Comparison of ENCODE assay signal across 7 cellular contexts in genomic region chr6:158169634-158170033, GRCh38. TPM values are rescaled to one million over a fixed set of nuclear protein-coding genes. Genes with fewer than 3 reads are reported as not detected.
DNase-seq lines count a peak whose midpoint lies in the region; ATAC-seq, FAIRE-seq and TF ChIP-seq lines count a peak whose summit lies in the region.
"Not testable (repeated sequence)": the region's sequence is repeated elsewhere in the genome, so short reads cannot be mapped to it uniquely, and the experiment has no call there.

No MANE protein-coding gene starts in this region.

- H3K36me3 ChIP-seq in GM23248 (ENCODE audit: low read depth); RWPE2 (ENCODE audit: low read depth); body of pancreas (replicated peaks in 1 of 2; ENCODE audit: insufficient read depth in 1 of 2, low read depth in 2 of 2); left ventricle myocardium inferior; trophoblast cell (ENCODE audit: control insufficient read depth in 1 of 2, insufficient read depth in 2 of 2, low read length in 2 of 2); subcutaneous abdominal adipose tissue (ENCODE audit: control insufficient read depth in 5 of 5, insufficient read depth in 5 of 5, low read length in 5 of 5): not testable (repeated sequence)

- H3K4ac ChIP-seq in trophoblast cell (ENCODE audit: low read depth, low read length), result not testable (repeated sequence)

- H3K79me2 ChIP-seq in GM23248 (ENCODE audit: insufficient read depth), result peaks cover 46% of the 10 kb centered on the region
- H3K79me2 ChIP-seq in trophoblast cell (ENCODE audit: control insufficient read depth, insufficient read depth, low read length, poor library complexity), result not testable (repeated sequence)

- H4K8ac ChIP-seq in trophoblast cell (ENCODE audit: low read depth, low read length), result not testable (repeated sequence)

- H3K18ac ChIP-seq in trophoblast cell (ENCODE audit: low read length), result not testable (repeated sequence)

- TF ChIP-seq POLR2A in body of pancreas (IDR thresholded peaks at IDR 0.05), result not testable (repeated sequence)

- not testable (repeated sequence) for H3K27me3 ChIP-seq in GM23248 (replicated peaks; ENCODE audit: insufficient read depth); RWPE2 (ENCODE audit: insufficient read depth, poor library complexity, severe bottlenecking); body of pancreas; left ventricle myocardium inferior (ENCODE audit: low read depth); trophoblast cell (ENCODE audit: insufficient read depth, low read length); subcutaneous abdominal adipose tissue (ENCODE audit: control insufficient read depth in 5 of 5, insufficient read depth in 4 of 5, low read length in 5 of 5)

- ATAC-seq in RWPE2 (ENCODE audit: low read depth); body of pancreas: not testable (repeated sequence)

- intact Hi-C loops in body of pancreas (cut with DNase I); left ventricle myocardium inferior (cut with micrococcal nuclease): not testable (repeated sequence)

- peak; percentile 98 for FAIRE-seq in endometrium (lab: Jason Lieb, UNC)

- H3K4me1 ChIP-seq in GM23248 (ENCODE audit: insufficient read depth) (peaks cover 36% of the 10 kb centered on the region), RWPE2 (ENCODE audit: insufficient read depth, poor library complexity, severe bottlenecking) (peaks cover 14% of the 10 kb centered on the region), body of pancreas (peaks cover 27% of the 10 kb centered on the region), left ventricle myocardium inferior (peaks cover 36% of the 10 kb centered on the region), subcutaneous abdominal adipose tissue (ENCODE audit: control insufficient read depth in 5 of 5, insufficient read depth in 5 of 5, low read length in 5 of 5) (peaks cover 0 to 31% (median 26%) of the 10 kb centered on the region in 5 donors)
- not testable (repeated sequence) for H3K4me1 ChIP-seq in trophoblast cell (ENCODE audit: control insufficient read depth in 1 of 2, insufficient read depth in 2 of 2, low read length in 2 of 2)

- peaks cover 16% of the 10 kb centered on the region for H3K79me1 ChIP-seq in trophoblast cell (ENCODE audit: low read length)

- H2AK5ac ChIP-seq in trophoblast cell (ENCODE audit: low read length), result peak overlapping the region; percentile 74

- H3K23ac ChIP-seq in trophoblast cell (ENCODE audit: low read length), result not testable (repeated sequence)

- H3K4me3 ChIP-seq in GM23248, result peak overlapping the region; percentile 45
- H3K4me3 ChIP-seq in RWPE2 (ENCODE audit: severe bottlenecking); body of pancreas; left ventricle myocardium inferior; trophoblast cell (ENCODE audit: low read depth, low read length); subcutaneous abdominal adipose tissue (ENCODE audit: low read depth in 1 of 5, low read length in 5 of 5): not testable (repeated sequence)

- TF ChIP-seq CTCF in RWPE2 (IDR thresholded peaks at IDR 0.05; ENCODE audit: poor library complexity, severe bottlenecking); body of pancreas (IDR thresholded peaks at IDR 0.05); left ventricle myocardium inferior (IDR thresholded peaks at IDR 0.05; ENCODE audit: borderline replicate concordance): not testable (repeated sequence)

- not testable (repeated sequence) for DNase-seq in GM23248; RWPE2 (ENCODE audit: low spot score); body of pancreas; left ventricle myocardium inferior; trophoblast cell

- in situ Hi-C loops in GM23248 (cut with MboI), result not testable (repeated sequence)

- H4K20me1 ChIP-seq in GM23248 (ENCODE audit: insufficient read depth), result not testable (repeated sequence)

- peaks cover 45% of the 10 kb centered on the region for H3F3A ChIP-seq in GM23248 (ENCODE audit: insufficient read depth)

- not testable (repeated sequence) for H3K14ac ChIP-seq in trophoblast cell (ENCODE audit: low read length)

- not testable (repeated sequence) for H4K12ac ChIP-seq in trophoblast cell (ENCODE audit: low read depth, low read length)

- peak overlapping the region; percentile 39 for H2BK5ac ChIP-seq in trophoblast cell (ENCODE audit: low read depth, low read length, poor library complexity)

- H3K9me3 ChIP-seq in GM23248 (ENCODE audit: low read depth); RWPE2 (ENCODE audit: severe bottlenecking); body of pancreas; left ventricle myocardium inferior (replicated peaks); trophoblast cell (ENCODE audit: insufficient read depth, low read depth, low read length); subcutaneous abdominal adipose tissue (ENCODE audit: control insufficient read depth in 5 of 5, low read length in 5 of 5): not testable (repeated sequence)

- peak overlapping the region; percentile 73 for H2BK12ac ChIP-seq in trophoblast cell (ENCODE audit: low read length)

- H2AFZ ChIP-seq in GM23248; trophoblast cell (ENCODE audit: insufficient read depth, low read length, poor library complexity): not testable (repeated sequence)

- not testable (repeated sequence) for H3K9me2 ChIP-seq in GM23248 (ENCODE audit: insufficient read depth)

- not testable (repeated sequence) for H4K91ac ChIP-seq in trophoblast cell (ENCODE audit: low read depth, low read length)

- 91 to 92% methylated on average over 6 of the region's 6 CpGs for WGBS in GM23248 (ENCODE audit: low coverage in 1 of 2, low lambda C conversion rate in 2 of 2, missing lambda C conversion rate in 2 of 2), 2 experiments
- 95 to 96% methylated on average over 6 of the region's 6 CpGs for WGBS in body of pancreas, 2 donors
- WGBS in trophoblast cell (ENCODE audit: extremely low coverage, insufficient coverage, insufficient read length), result no CpG with 5 or more reads among the region's 6 CpGs

- H3K4me2 ChIP-seq in GM23248 (ENCODE audit: unreplicated experiment), result peak overlapping the region; percentile 55
- H3K4me2 ChIP-seq in trophoblast cell (ENCODE audit: low read length), result not testable (repeated sequence)

- H3K27ac ChIP-seq in GM23248, result peak overlapping the region; percentile 60; the same call in 1 of the 2 replicates
- H3K27ac ChIP-seq in RWPE2 (ENCODE audit: poor library complexity, severe bottlenecking), result peak overlapping the region; percentile 70
- H3K27ac ChIP-seq in body of pancreas, result peak overlapping the region in 3 of 4 donors; percentile 55 to 67 (median 60)
- peak overlapping the region; percentile 3 for H3K27ac ChIP-seq in left ventricle myocardium inferior (replicated peaks)
- peak overlapping the region; percentile 61 for H3K27ac ChIP-seq in trophoblast cell (ENCODE audit: low read depth, low read length)
- H3K27ac ChIP-seq in subcutaneous abdominal adipose tissue (ENCODE audit: low read depth, low read length), result peak overlapping the region; percentile 7

- H3K9ac ChIP-seq in GM23248; trophoblast cell (ENCODE audit: low read length); subcutaneous abdominal adipose tissue (ENCODE audit: low read length in 5 of 5): not testable (repeated sequence)

- not testable (repeated sequence) for H2BK120ac ChIP-seq in trophoblast cell (ENCODE audit: insufficient read depth, low read length, poor library complexity)

RNA-seq across cellular contexts. Expression of gene GTF2H5, which starts 1.5 kb away (rescaled TPM):
- 4.2 and 7.6 TPM in 2 replicates for total RNA-seq in GM23248 (2014; rRNA removed; shearing (Covaris generic))
- polyA plus RNA-seq in GM23248 (2016; fragmentation: Nextera tagmentation; extraction: Ambion mirVana), result 73.1 and 75.1 TPM in 2 replicates
- total RNA-seq in body of pancreas, result 1 to 10 TPM; 1.6 to 3.0 TPM
- 25.0 TPM for total RNA-seq in left ventricle myocardium inferior
- polyA plus RNA-seq in trophoblast cell (2013), result 35.9 and 37.4 TPM in 2 replicates

RNA-seq across cellular contexts. Expression of gene SERAC1, which starts 1.6 kb away (rescaled TPM):
- 10.5 and 10.8 TPM in 2 replicates for total RNA-seq in GM23248 (2014; rRNA removed; shearing (Covaris generic))
- polyA plus RNA-seq in GM23248 (2016; fragmentation: Nextera tagmentation; extraction: Ambion mirVana), result 7.2 and 8.4 TPM in 2 replicates
- total RNA-seq in body of pancreas (10 to 100 TPM; 10.5 to 14.8 TPM), left ventricle myocardium inferior (5.1 TPM)
- 4.9 and 5.2 TPM in 2 replicates for polyA plus RNA-seq in trophoblast cell (2013)

Comparison
In these comparisons a context has a peak if more than half of its experiments do, and no peak if none do; other contexts are left out.
1. H3K27ac ChIP-seq: peak in every context shown above with its lines; median percentile 70 in RWPE2; 61 in trophoblast cell; 60 in GM23248; 60 in body of pancreas; 7 in subcutaneous abdominal adipose tissue; 3 in left ventricle myocardium inferior.